Comparison of ENCODE assay signal across 21 cellular contexts in genomic region chr19:18183529-18183928, GRCh38. TPM values are rescaled to one million over a fixed set of nuclear protein-coding genes. Genes with fewer than 3 reads are reported as not detected.
"Had no signal": no experiment of that assay in that cellular context is flagged by ENCODE, and none has a peak within 500 bp of the region (broad histone marks: within the 10 kb centered on the region; RNA-seq: fewer than 3 reads in every experiment).

No MANE protein-coding gene starts in this region.

- H3K27me3 ChIP-seq: dorsolateral prefrontal cortex, heart left ventricle, right atrium auricular region, sigmoid colon, upper lobe of right lung, vagina had no signal

- H3K27ac ChIP-seq: dorsolateral prefrontal cortex, heart left ventricle, right atrium auricular region, sigmoid colon, skin epidermis, tibial artery, upper lobe of right lung, vagina had no signal

- ATAC-seq: heart left ventricle; left lobe of liver; naive thymus-derived CD8-positive, alpha-beta T cell; stimulated activated naive CD8-positive, alpha-beta T cell treated with anti-CD3 and anti-CD28 coated beads, Interleukin-15, Interleukin-2, amounts not matched to agents 100 U/mL and 50 U/mL, for 24 hours; upper lobe of right lung had no signal

- H3K4me3 ChIP-seq: dorsolateral prefrontal cortex, heart left ventricle, right atrium auricular region, sigmoid colon, skin epidermis, tibial artery, upper lobe of right lung, vagina had no signal

- H3K4me1 ChIP-seq: right atrium auricular region, sigmoid colon, tibial artery, upper lobe of right lung, vagina had no signal

- H3K36me3 ChIP-seq: right atrium auricular region, sigmoid colon, tibial artery, upper lobe of right lung, vagina had no signal

- H3K9me3 ChIP-seq: heart left ventricle, right atrium auricular region, sigmoid colon, tibial artery, upper lobe of right lung, vagina had no signal

- DNase-seq: cortex of kidney; dorsolateral prefrontal cortex; effector CD8-positive, alpha-beta T cell; foreskin melanocyte; heart left ventricle; hippocampal formation; mammary epithelial cell; naive thymus-derived CD8-positive, alpha-beta T cell; sigmoid colon; stimulated activated CD4-positive, alpha-beta T cell treated with anti-CD3 and anti-CD28 coated beads, Interleukin-12 subunit alpha, Interleukin-12 subunit beta, amount 100 ng/mL, for 4 hours; stimulated activated naive CD8-positive, alpha-beta T cell treated with anti-CD3 and anti-CD28 coated beads, Interleukin-15, Interleukin-2, amounts not matched to agents 100 U/mL and 50 U/mL, for 24 hours; tibial artery; upper lobe of right lung had no signal

RNA-seq across cellular contexts. Expression of gene IFI30, which starts 9.9 kb away (rescaled TPM):
- total RNA-seq: neural crest cell, osteocyte had no signal

RNA-seq across cellular contexts. Expression of gene PDE4C, which starts 42.7 kb away (rescaled TPM):
- total RNA-seq: mammary epithelial cell; mesenteric fat pad; mononuclear cell; naive thymus-derived CD8-positive, alpha-beta T cell had no signal
